ENCODE assay signal across 26 cellular contexts in genomic region chr10:97256356-97256755, GRCh38. TPM values are rescaled to one million over a fixed set of nuclear protein-coding genes. Genes with fewer than 3 reads are reported as not detected.
A peak's percentile ranks its signal among the peaks of the same experiment; 100 is the strongest.
DNase-seq lines count a peak whose midpoint lies in the region; ATAC-seq, FAIRE-seq and TF ChIP-seq lines count a peak whose summit lies in the region.
"Had no signal": no experiment of that assay in that cellular context is flagged by ENCODE, and none has a peak within 500 bp of the region (broad histone marks: within the 10 kb centered on the region; RNA-seq: fewer than 3 reads in every experiment).

No MANE protein-coding gene starts in this region.

- TF ChIP-seq CTCF in endothelial cell of umbilical vein (IDR thresholded peaks at IDR 0.05; ENCODE audit: extremely low read depth in 1 of 2, insufficient read depth in 1 of 2, low read depth in 1 of 2, low read length in 2 of 2) = no peak

- no peak for TF ChIP-seq POLR2A in endothelial cell of umbilical vein (IDR thresholded peaks at IDR 0.05; ENCODE audit: low read depth, low read length)

- no peaks in the 10 kb centered on the region for H3K27me3 Mint-ChIP-seq in activated naive CD8-positive, alpha-beta T cell treated with anti-CD3 and anti-CD28 coated beads, Interleukin-2, amount 50 U/mL, for 24 hours
- no peaks in the 10 kb centered on the region for H3K27me3 Mint-ChIP-seq in activated naive CD8-positive, alpha-beta T cell treated with anti-CD3 and anti-CD28 coated beads for 36 hours
- H3K27me3 Mint-ChIP-seq in activated T-helper 1 cell treated with anti-CD3 and anti-CD28 coated beads, Interleukin-12 subunit alpha, Interleukin-12 subunit beta, Interleukin-2, Interleukin-4 antibody, amounts not matched to agents 30 ng/mL and 10 ng/mL and 1 ng/mL, durations not matched to agents 14 hours and 24 hours and 36 hours (ENCODE audit: insufficient read depth) = no peaks in the 10 kb centered on the region
- H3K27me3 Mint-ChIP-seq: CD4-positive, alpha-beta T cell had no signal

- H3K9ac ChIP-seq in endothelial cell of umbilical vein (replicated peaks; ENCODE audit: extremely low read depth, insufficient read depth, low read length) = no peak overlapping the region
- H3K9ac ChIP-seq: GM23248 had no signal

- H3K79me2 ChIP-seq in endothelial cell of umbilical vein (ENCODE audit: control insufficient read depth, insufficient read depth, low read length) = no peaks in the 10 kb centered on the region

- H3K9me3 Mint-ChIP-seq in activated naive CD8-positive, alpha-beta T cell treated with anti-CD3 and anti-CD28 coated beads, Interleukin-2, amount 50 U/mL, for 24 hours = no peaks in the 10 kb centered on the region
- no peaks in the 10 kb centered on the region for H3K9me3 Mint-ChIP-seq in activated naive CD8-positive, alpha-beta T cell treated with anti-CD3 and anti-CD28 coated beads for 36 hours
- H3K9me3 Mint-ChIP-seq in activated T-helper 1 cell treated with anti-CD3 and anti-CD28 coated beads, Interleukin-12 subunit alpha, Interleukin-12 subunit beta, Interleukin-2, Interleukin-4 antibody, amounts not matched to agents 30 ng/mL and 10 ng/mL and 1 ng/mL, durations not matched to agents 14 hours and 24 hours and 36 hours = no peaks in the 10 kb centered on the region
- H3K9me3 Mint-ChIP-seq in stimulated activated effector memory CD8-positive, alpha-beta T cell treated with anti-CD3 and anti-CD28 coated beads, Interleukin-12 subunit alpha, Interleukin-12 subunit beta, amount 100 ng/mL, for 72 hours = no peaks in the 10 kb centered on the region
- H3K9me3 Mint-ChIP-seq: CD4-positive, alpha-beta T cell; HFFc6 had no signal

- H3K4me3 ChIP-seq in endothelial cell of umbilical vein (replicated peaks in 1 of 3; ENCODE audit: insufficient read depth in 1 of 3, low read depth in 1 of 3, low read length in 3 of 3) = no peak overlapping the region
- H3K4me3 ChIP-seq: A549; BLaER1 treated with 17β-estradiol and CSF1 and Interleukin-3, amounts not matched to agents 10 nM and 100 nM; GM23248; SJSA1 had no signal

- H3K4me2 ChIP-seq in endothelial cell of umbilical vein (ENCODE audit: insufficient read depth, low read length) = peak overlapping the region; percentile 13
- H3K4me2 ChIP-seq: A549 had no signal

- dilution Hi-C loops in endothelial cell of umbilical vein (cut with MboI; ENCODE audit: extremely low pct_ligation_motif_present, low sequenced_read_pairs) = no loop called here

- intact Hi-C loops in activated T-helper 1 cell treated with anti-CD3 and anti-CD28 coated beads, Interleukin-12 subunit alpha, Interleukin-12 subunit beta, Interleukin-2, Interleukin-4 antibody, amounts not matched to agents 30 ng/mL and 10 ng/mL and 1 ng/mL, durations not matched to agents 14 hours and 24 hours and 36 hours (cut with micrococcal nuclease) = no loop called here
- intact Hi-C loops in endothelial cell of umbilical vein (cut with micrococcal nuclease) = no loop called here

- POLR2A ChIA-PET in endothelial cell of umbilical vein (lab: Charles Lee) = no interaction called here

- no peak for ATAC-seq in activated naive CD8-positive, alpha-beta T cell treated with anti-CD3 and anti-CD28 coated beads, Interleukin-2, amount 50 U/mL, for 24 hours
- no peak for ATAC-seq in stimulated activated effector memory CD8-positive, alpha-beta T cell treated with anti-CD3 and anti-CD28 coated beads, Interleukin-12 subunit alpha, Interleukin-12 subunit beta, amount 100 ng/mL, for 72 hours
- ATAC-seq in HG02938 (IDR thresholded peaks at IDR 0.05; ENCODE audit: unreplicated experiment) (no peak), HG03571 (IDR thresholded peaks at IDR 0.05; ENCODE audit: unreplicated experiment) (no peak)
- ATAC-seq: A549 had no signal

- H3K4me3 Mint-ChIP-seq in activated naive CD8-positive, alpha-beta T cell treated with anti-CD3 and anti-CD28 coated beads, Interleukin-2, amount 50 U/mL, for 24 hours = no peak overlapping the region
- no peak overlapping the region for H3K4me3 Mint-ChIP-seq in activated naive CD8-positive, alpha-beta T cell treated with anti-CD3 and anti-CD28 coated beads for 36 hours
- H3K4me3 Mint-ChIP-seq in activated T-helper 1 cell treated with anti-CD3 and anti-CD28 coated beads, Interleukin-12 subunit alpha, Interleukin-12 subunit beta, Interleukin-2, Interleukin-4 antibody, amounts not matched to agents 30 ng/mL and 10 ng/mL and 1 ng/mL, durations not matched to agents 14 hours and 24 hours and 36 hours = no peak overlapping the region
- H3K4me3 Mint-ChIP-seq in stimulated activated effector memory CD8-positive, alpha-beta T cell treated with anti-CD3 and anti-CD28 coated beads, Interleukin-12 subunit alpha, Interleukin-12 subunit beta, amount 100 ng/mL, for 72 hours = no peak overlapping the region
- H3K4me3 Mint-ChIP-seq: CD4-positive, alpha-beta T cell; H9; HFFc6 had no signal

- peaks cover 8% of the 10 kb centered on the region for H3K4me1 ChIP-seq in endothelial cell of umbilical vein (ENCODE audit: control insufficient read depth, extremely low read depth, insufficient read depth, low read length)
- H3K4me1 ChIP-seq: A549, SJSA1 had no signal

- H3K4me1 Mint-ChIP-seq in activated naive CD8-positive, alpha-beta T cell treated with anti-CD3 and anti-CD28 coated beads, Interleukin-2, amount 50 U/mL, for 24 hours = peaks cover 11% of the 10 kb centered on the region
- peaks cover 11% of the 10 kb centered on the region for H3K4me1 Mint-ChIP-seq in activated naive CD8-positive, alpha-beta T cell treated with anti-CD3 and anti-CD28 coated beads for 36 hours
- H3K4me1 Mint-ChIP-seq in activated T-helper 1 cell treated with anti-CD3 and anti-CD28 coated beads, Interleukin-12 subunit alpha, Interleukin-12 subunit beta, Interleukin-2, Interleukin-4 antibody, amounts not matched to agents 30 ng/mL and 10 ng/mL and 1 ng/mL, durations not matched to agents 14 hours and 24 hours and 36 hours (ENCODE audit: low read depth) = peaks cover 5% of the 10 kb centered on the region
- H3K4me1 Mint-ChIP-seq in stimulated activated effector memory CD8-positive, alpha-beta T cell treated with anti-CD3 and anti-CD28 coated beads, Interleukin-12 subunit alpha, Interleukin-12 subunit beta, amount 100 ng/mL, for 72 hours = peaks cover 5% of the 10 kb centered on the region

- no peak for DNase-seq in activated naive CD8-positive, alpha-beta T cell treated with anti-CD3 and anti-CD28 coated beads, Interleukin-2, amount 50 U/mL, for 24 hours
- no peak for DNase-seq in activated naive CD8-positive, alpha-beta T cell treated with anti-CD3 and anti-CD28 coated beads for 36 hours
- no peak for DNase-seq in activated T-helper 1 cell treated with anti-CD3 and anti-CD28 coated beads, Interleukin-12 subunit alpha, Interleukin-12 subunit beta, Interleukin-2, Interleukin-4 antibody, amounts not matched to agents 30 ng/mL and 10 ng/mL and 1 ng/mL, durations not matched to agents 14 hours and 24 hours and 36 hours (ENCODE audit: low spot score)
- DNase-seq in endothelial cell of umbilical vein (ENCODE audit: low read depth, low spot score) = peak; percentile 41
- no peak for DNase-seq in stimulated activated effector memory CD8-positive, alpha-beta T cell treated with anti-CD3 and anti-CD28 coated beads, Interleukin-12 subunit alpha, Interleukin-12 subunit beta, amount 100 ng/mL, for 72 hours (ENCODE audit: low spot score in 2 of 2)
- DNase-seq: AML-193; CD4-positive, alpha-beta T cell; GM23248; H9; HFFc6; NCI-H1048; NCI-H1417 treated with DMSO at 0.1 percent for 48 hours; NCI-H1694 treated with DMSO at 0.1 percent for 48 hours; NCI-H2081; NCI-H2171; NCI-H226; NCI-H510A; NCI-H69; Right ventricle myocardium superior; RPMI8226 had no signal

- no TSS peak for BruUV-seq in endothelial cell of umbilical vein (replicated peaks; lab: Mats Ljungman, UMichigan)

- no peaks in the 10 kb centered on the region for H4K20me1 ChIP-seq in endothelial cell of umbilical vein (replicated peaks; ENCODE audit: control insufficient read depth, extremely low read depth, insufficient read depth, low read length)
- H4K20me1 ChIP-seq: BLaER1 treated with 17β-estradiol and CSF1 and Interleukin-3, amounts not matched to agents 10 nM and 100 nM had no signal

- peak overlapping the region; percentile 6 for H2AFZ ChIP-seq in endothelial cell of umbilical vein (ENCODE audit: low read depth, low read length)
- H2AFZ ChIP-seq: GM23248 had no signal

- no peak overlapping the region for H3K27ac ChIP-seq in endothelial cell of umbilical vein (ENCODE audit: insufficient read depth, low read depth, low read length)
- H3K27ac ChIP-seq: A549, GM23248, SJSA1 had no signal

- peak; percentile 82 for FAIRE-seq in endothelial cell of umbilical vein (lab: Jason Lieb, UNC)
- FAIRE-seq: A549, D721Med had no signal

- no peaks in the 10 kb centered on the region for H3K9me1 ChIP-seq in endothelial cell of umbilical vein (replicated peaks; ENCODE audit: control insufficient read depth, extremely low read depth, insufficient read depth, low read length)

- H3K27ac Mint-ChIP-seq in activated naive CD8-positive, alpha-beta T cell treated with anti-CD3 and anti-CD28 coated beads, Interleukin-2, amount 50 U/mL, for 24 hours = peak overlapping the region; percentile 14
- no peak overlapping the region for H3K27ac Mint-ChIP-seq in activated naive CD8-positive, alpha-beta T cell treated with anti-CD3 and anti-CD28 coated beads for 36 hours
- H3K27ac Mint-ChIP-seq in activated T-helper 1 cell treated with anti-CD3 and anti-CD28 coated beads, Interleukin-12 subunit alpha, Interleukin-12 subunit beta, Interleukin-2, Interleukin-4 antibody, amounts not matched to agents 30 ng/mL and 10 ng/mL and 1 ng/mL, durations not matched to agents 14 hours and 24 hours and 36 hours = peak overlapping the region; percentile 44
- peak overlapping the region; percentile 16 for H3K27ac Mint-ChIP-seq in stimulated activated effector memory CD8-positive, alpha-beta T cell treated with anti-CD3 and anti-CD28 coated beads, Interleukin-12 subunit alpha, Interleukin-12 subunit beta, amount 100 ng/mL, for 72 hours
- H3K27ac Mint-ChIP-seq: CD4-positive, alpha-beta T cell; H9; HFFc6 had no signal

- peaks cover 43% of the 10 kb centered on the region for H3K36me3 Mint-ChIP-seq in activated naive CD8-positive, alpha-beta T cell treated with anti-CD3 and anti-CD28 coated beads, Interleukin-2, amount 50 U/mL, for 24 hours (ENCODE audit: low read depth)
- H3K36me3 Mint-ChIP-seq in activated naive CD8-positive, alpha-beta T cell treated with anti-CD3 and anti-CD28 coated beads for 36 hours = peaks cover 25% of the 10 kb centered on the region
- H3K36me3 Mint-ChIP-seq in activated T-helper 1 cell treated with anti-CD3 and anti-CD28 coated beads, Interleukin-12 subunit alpha, Interleukin-12 subunit beta, Interleukin-2, Interleukin-4 antibody, amounts not matched to agents 30 ng/mL and 10 ng/mL and 1 ng/mL, durations not matched to agents 14 hours and 24 hours and 36 hours (ENCODE audit: low read depth) = peaks cover 41% of the 10 kb centered on the region
- H3K36me3 Mint-ChIP-seq in stimulated activated effector memory CD8-positive, alpha-beta T cell treated with anti-CD3 and anti-CD28 coated beads, Interleukin-12 subunit alpha, Interleukin-12 subunit beta, amount 100 ng/mL, for 72 hours = peaks cover 48% of the 10 kb centered on the region

- no peaks in the 10 kb centered on the region for H3K36me3 ChIP-seq in endothelial cell of umbilical vein (ENCODE audit: control insufficient read depth in 2 of 2, extremely low read depth in 1 of 2, insufficient read depth in 2 of 2, low read length in 2 of 2)

- CTCF ChIA-PET in endothelial cell of umbilical vein (lab: Charles Lee) = no interaction called here

- no peaks in the 10 kb centered on the region for H3K27me3 ChIP-seq in endothelial cell of umbilical vein (ENCODE audit: control insufficient read depth in 2 of 2, insufficient read depth in 2 of 2, low read length in 2 of 2)
- H3K27me3 ChIP-seq: BLaER1 treated with 17β-estradiol and CSF1 and Interleukin-3, amounts not matched to agents 10 nM and 100 nM; SJSA1 had no signal

- H3K9me3 ChIP-seq in endothelial cell of umbilical vein (replicated peaks; ENCODE audit: control insufficient read depth, insufficient read depth, low read length) = no peaks in the 10 kb centered on the region
- H3K9me3 ChIP-seq: A549, SJSA1 had no signal

RNA-seq across cellular contexts. Expression of gene ARHGAP19, which starts 36.1 kb away (rescaled TPM):
- 10 to 100 TPM; 36.1 to 42.9 TPM for total RNA-seq in activated naive CD8-positive, alpha-beta T cell treated with anti-CD3 and anti-CD28 coated beads for 36 hours
- total RNA-seq in activated T-helper 1 cell treated with anti-CD3 and anti-CD28 coated beads, Interleukin-12 subunit alpha, Interleukin-12 subunit beta, Interleukin-2, Interleukin-4 antibody, amounts not matched to agents 30 ng/mL and 10 ng/mL and 1 ng/mL, durations not matched to agents 14 hours and 24 hours and 36 hours = 27.1 and 27.8 TPM in 2 replicates
- total RNA-seq in endothelial cell of umbilical vein = 19.1 and 20.0 TPM in 2 replicates
- 5.5 and 6.8 TPM in 2 replicates for polyA plus RNA-seq in endothelial cell of umbilical vein
- polyA plus RNA-seq in endothelial cell of umbilical vein (2011; cell fraction: cytosol; rRNA removed) = 7.6 and 7.7 TPM in 2 replicates
- polyA plus RNA-seq in endothelial cell of umbilical vein (2011; cell fraction: nucleus; rRNA removed) = 12.2 and 16.4 TPM in 2 replicates
- polyA plus RNA-seq in endothelial cell of umbilical vein (2012) = 9.1 and 12.1 TPM in 2 replicates
- polyA minus RNA-seq in endothelial cell of umbilical vein = 11.9 and 12.6 TPM in 2 replicates
- polyA minus RNA-seq in endothelial cell of umbilical vein (2011; cell fraction: cytosol; rRNA and poly(A)+ RNA removed) = 5.2 TPM
- polyA minus RNA-seq in endothelial cell of umbilical vein (2011; cell fraction: nucleus; rRNA and poly(A)+ RNA removed) = 6.7 and 11.7 TPM in 2 replicates
